Comparison of ENCODE assay signal across 1 cellular context in the genomic region with DNA sequence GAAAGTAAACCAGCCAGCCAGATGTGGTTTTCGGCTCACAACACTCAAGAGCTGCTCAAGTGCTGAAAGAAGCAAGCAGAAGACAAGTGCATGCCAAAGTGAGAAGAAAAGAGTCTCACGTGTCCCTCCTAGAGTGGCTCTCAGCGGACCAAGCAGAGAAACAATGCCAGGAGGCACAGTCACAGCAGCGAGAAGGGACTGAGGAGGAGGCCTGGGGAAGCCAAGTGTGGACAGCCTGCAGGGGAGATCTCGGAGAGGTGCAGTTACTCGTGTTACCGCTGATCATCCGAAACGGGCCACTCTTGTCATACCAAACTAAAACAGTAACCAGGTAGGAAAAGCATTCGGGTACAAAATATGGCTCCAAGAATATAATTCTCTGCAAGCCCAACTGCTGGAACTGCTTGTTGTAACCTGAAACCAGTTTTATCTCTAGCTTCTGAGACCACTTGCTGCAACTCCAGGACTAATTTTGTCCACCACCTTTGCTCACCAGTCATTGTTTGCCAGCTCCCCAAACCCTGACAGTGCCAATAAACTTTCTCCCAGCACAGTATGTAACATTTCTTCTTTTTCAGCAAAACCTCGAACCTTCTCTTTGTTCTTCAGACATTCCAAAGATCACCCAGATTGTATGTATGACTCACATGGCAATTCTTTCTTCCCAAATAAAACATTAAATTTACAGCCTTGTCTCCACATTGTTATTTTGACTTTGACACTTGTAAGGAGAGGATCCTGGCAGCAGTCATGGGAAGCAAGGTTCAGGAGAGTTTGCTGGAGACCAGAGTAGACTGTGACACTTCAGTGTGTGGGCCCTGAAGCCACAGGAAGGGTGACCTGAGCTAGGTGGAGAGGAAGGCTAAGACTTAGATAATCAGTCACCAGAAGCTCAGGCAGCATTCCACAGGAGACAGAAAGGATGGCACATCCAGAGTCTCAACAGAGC.
A peak's percentile ranks its signal among the peaks of the same experiment; 100 is the strongest.
TF ChIP-seq lines count a peak whose summit lies in the region.

No MANE protein-coding gene starts in this region.

TF ChIP-seq in SK-N-SH, 30 proteins besides CTCF, POLR2A, EP300 and RAD21:
- TF ChIP-seq, protein P1, sequence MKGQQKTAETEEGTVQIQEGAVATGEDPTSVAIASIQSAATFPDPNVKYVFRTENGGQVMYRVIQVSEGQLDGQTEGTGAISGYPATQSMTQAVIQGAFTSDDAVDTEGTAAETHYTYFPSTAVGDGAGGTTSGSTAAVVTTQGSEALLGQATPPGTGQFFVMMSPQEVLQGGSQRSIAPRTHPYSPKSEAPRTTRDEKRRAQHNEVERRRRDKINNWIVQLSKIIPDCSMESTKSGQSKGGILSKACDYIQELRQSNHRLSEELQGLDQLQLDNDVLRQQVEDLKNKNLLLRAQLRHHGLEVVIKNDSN (IDR thresholded peaks at IDR 0.05; ENCODE audit: borderline replicate concordance, low read depth) = no peak
- TF ChIP-seq, protein P2, sequence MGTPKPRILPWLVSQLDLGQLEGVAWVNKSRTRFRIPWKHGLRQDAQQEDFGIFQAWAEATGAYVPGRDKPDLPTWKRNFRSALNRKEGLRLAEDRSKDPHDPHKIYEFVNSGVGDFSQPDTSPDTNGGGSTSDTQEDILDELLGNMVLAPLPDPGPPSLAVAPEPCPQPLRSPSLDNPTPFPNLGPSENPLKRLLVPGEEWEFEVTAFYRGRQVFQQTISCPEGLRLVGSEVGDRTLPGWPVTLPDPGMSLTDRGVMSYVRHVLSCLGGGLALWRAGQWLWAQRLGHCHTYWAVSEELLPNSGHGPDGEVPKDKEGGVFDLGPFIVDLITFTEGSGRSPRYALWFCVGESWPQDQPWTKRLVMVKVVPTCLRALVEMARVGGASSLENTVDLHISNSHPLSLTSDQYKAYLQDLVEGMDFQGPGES (IDR thresholded peaks at IDR 0.05; ENCODE audit: low read depth, low read length) = no peak
- peak; percentile 60 for TF ChIP-seq TCF12 (IDR thresholded peaks at IDR 0.05)
- TF ChIP-seq JUND (IDR thresholded peaks at IDR 0.05) = peak; percentile 78
- peak; percentile 60; the same call in 1 of the 2 replicates for TF ChIP-seq FOSL2 (IDR thresholded peaks at IDR 0.05; ENCODE audit: borderline replicate concordance, low read depth)
- TF ChIP-seq TEAD4 (IDR thresholded peaks at IDR 0.05; ENCODE audit: borderline replicate concordance, insufficient read depth) = 0 out of 2 replicates have a peak, but pooled peaks have one; percentile 24
- peak; percentile 72 for TF ChIP-seq PBX3 (IDR thresholded peaks at IDR 0.05)
